9 cellular contexts compared by ENCODE assay signal in genomic region chr22:23984430-23984829, GRCh38. TPM values are rescaled to one million over a fixed set of nuclear protein-coding genes. Genes with fewer than 3 reads are reported as not detected.
A peak's percentile ranks its signal among the peaks of the same experiment; 100 is the strongest.
DNase-seq lines count a peak whose midpoint lies in the region; ATAC-seq and TF ChIP-seq lines count a peak whose summit lies in the region.
"Had no signal": no experiment of that assay in that cellular context is flagged by ENCODE, and none has a peak within 500 bp of the region (broad histone marks: within the 10 kb centered on the region; RNA-seq: fewer than 3 reads in every experiment).

No MANE protein-coding gene starts in this region.

- H3K4me3 ChIP-seq in OCI-LY7 (ENCODE audit: low read depth, low read length, poor library complexity, severe bottlenecking), result no peak overlapping the region
- H3K4me3 ChIP-seq: SK-N-MC had no signal

- no peak overlapping the region for H3K27ac ChIP-seq in OCI-LY7 (ENCODE audit: low read depth, low read length, poor library complexity, severe bottlenecking)
- H3K27ac ChIP-seq: SK-N-MC had no signal

- no peaks in the 10 kb centered on the region for H3K36me3 ChIP-seq in OCI-LY7 (ENCODE audit: insufficient read depth, low read length)

- no peaks in the 10 kb centered on the region for H3K9me3 Mint-ChIP-seq in activated T-cell treated with anti-CD3 and anti-CD28 coated beads, Interleukin-2, amount 50 U/mL, for 24 hours
- H3K9me3 Mint-ChIP-seq in effector memory CD8-positive, alpha-beta T cell, result no peaks in the 10 kb centered on the region

- no peak overlapping the region for H3K27ac Mint-ChIP-seq in activated T-cell treated with anti-CD3 and anti-CD28 coated beads, Interleukin-2, amount 50 U/mL, for 24 hours
- H3K27ac Mint-ChIP-seq in effector memory CD8-positive, alpha-beta T cell, result peak overlapping the region in 1 of 2 donors; percentile 23

- H4K20me1 ChIP-seq in OCI-LY7 (ENCODE audit: insufficient read depth, low read length), result no peaks in the 10 kb centered on the region

- peak; percentile 91 for ATAC-seq in effector memory CD8-positive, alpha-beta T cell (replicated peaks)
- ATAC-seq in GM21390 (IDR thresholded peaks at IDR 0.05; ENCODE audit: unreplicated experiment), result no peak
- no peak for ATAC-seq in left lobe of liver

- no peaks in the 10 kb centered on the region for H3K79me2 ChIP-seq in OCI-LY7 (ENCODE audit: insufficient read depth, low read depth, low read length)

- H3K4me2 ChIP-seq in OCI-LY7 (ENCODE audit: low read length), result no peak overlapping the region

- peak; percentile 47 for DNase-seq in activated T-cell treated with anti-CD3 and anti-CD28 coated beads, Interleukin-2, amount 50 U/mL, for 24 hours
- DNase-seq in activated T-cell treated with anti-CD3 and anti-CD28 coated beads, Interleukin-2, amount 50 U/mL, for 1 hour, result no peak
- peak; percentile 64 for DNase-seq in OCI-LY7 (ENCODE audit: low spot score)
- DNase-seq in effector memory CD8-positive, alpha-beta T cell, result peak; percentile 29 to 50 (median 34)
- DNase-seq in putamen (ENCODE audit: low spot score), result peak; percentile 22
- DNase-seq in NCI-H82 treated with DMSO at 0.1 percent for 48 hours (lab: John Stamatoyannopoulos, UW; ENCODE audit: unreplicated experiment), result no peak
- DNase-seq in left lobe of liver (ENCODE audit: low spot score), result no peak

- no peaks in the 10 kb centered on the region for H3K36me3 Mint-ChIP-seq in activated T-cell treated with anti-CD3 and anti-CD28 coated beads, Interleukin-2, amount 50 U/mL, for 24 hours (ENCODE audit: low read depth)
- no peaks in the 10 kb centered on the region for H3K36me3 Mint-ChIP-seq in effector memory CD8-positive, alpha-beta T cell (ENCODE audit: insufficient read depth)

- H2AFZ ChIP-seq in OCI-LY7 (ENCODE audit: low read length), result no peak overlapping the region

- intact Hi-C loops in OCI-LY7 (cut with micrococcal nuclease; ENCODE audit: unreplicated experiment), result loop anchor here (10.0 kb wide), 1 partner anchor 260 kb away; the partner anchor contains the start of gene GGT5

- H3K9me2 ChIP-seq in OCI-LY7 (ENCODE audit: insufficient read depth, low read length), result no peaks in the 10 kb centered on the region

- BruUV-seq in OCI-LY7 (replicated peaks; lab: Mats Ljungman, UMichigan), result no TSS peak

- H3K4me3 Mint-ChIP-seq in activated T-cell treated with anti-CD3 and anti-CD28 coated beads, Interleukin-2, amount 50 U/mL, for 24 hours, result no peak overlapping the region
- H3K4me3 Mint-ChIP-seq in effector memory CD8-positive, alpha-beta T cell, result no peak overlapping the region

- peak; percentile 70 for TF ChIP-seq CTCF in OCI-LY7 (conservative IDR thresholded peaks at IDR 0.05; ENCODE audit: low read length)

- POLR2A ChIA-PET in OCI-LY7 (lab: Charles Lee), result no interaction called here

- no peaks in the 10 kb centered on the region for H3K9me3 ChIP-seq in OCI-LY7 (ENCODE audit: low read length)

- H3K4me1 ChIP-seq in OCI-LY7 (ENCODE audit: insufficient read depth, low read length, poor library complexity, severe bottlenecking), result no peaks in the 10 kb centered on the region

- no peaks in the 10 kb centered on the region for H3K27me3 Mint-ChIP-seq in activated T-cell treated with anti-CD3 and anti-CD28 coated beads, Interleukin-2, amount 50 U/mL, for 24 hours
- no peaks in the 10 kb centered on the region for H3K27me3 Mint-ChIP-seq in effector memory CD8-positive, alpha-beta T cell

- peaks cover 4% of the 10 kb centered on the region for H3K4me1 Mint-ChIP-seq in activated T-cell treated with anti-CD3 and anti-CD28 coated beads, Interleukin-2, amount 50 U/mL, for 24 hours (ENCODE audit: low read depth)
- H3K4me1 Mint-ChIP-seq in effector memory CD8-positive, alpha-beta T cell (ENCODE audit: low read depth in 2 of 2), result peaks cover 3 to 4% of the 10 kb centered on the region in 2 donors

- CTCF ChIA-PET in OCI-LY7 (lab: Charles Lee; ENCODE audit: unreplicated experiment), result no interaction called here

RNA-seq across cellular contexts. Expression of gene GSTT2, which starts 4.5 kb away (rescaled TPM):
- total RNA-seq in OCI-LY7 (2014; rRNA removed; shearing (Covaris generic)), result not detected in 2 replicates
- total RNA-seq in OCI-LY7 (2022) (not detected in 2 replicates), left lobe of liver (not detected)

RNA-seq across cellular contexts. Expression of gene DDT, which starts 10.2 kb away (rescaled TPM):
- 168 and 252 TPM in 2 replicates for total RNA-seq in OCI-LY7 (2014; rRNA removed; shearing (Covaris generic))
- total RNA-seq in OCI-LY7 (2022) (161 and 182 TPM in 2 replicates), left lobe of liver (366 TPM)

RNA-seq across cellular contexts. Expression of gene DDTL, which starts 17.7 kb away (rescaled TPM):
- total RNA-seq in OCI-LY7 (2014; rRNA removed; shearing (Covaris generic)), result 2.4 and 4.6 TPM in 2 replicates
- total RNA-seq in OCI-LY7 (2022) (3.7 and 4.1 TPM in 2 replicates), left lobe of liver (not detected)

RNA-seq across cellular contexts. Expression of gene GSTT4, which starts 20.8 kb away (rescaled TPM):
- total RNA-seq in OCI-LY7 (2014; rRNA removed; shearing (Covaris generic)), result not detected in 2 replicates
- total RNA-seq in OCI-LY7 (2022), result not detected in 2 replicates
- not detected for total RNA-seq in left lobe of liver

RNA-seq across cellular contexts. Expression of gene GSTT2B, which starts 23.4 kb away (rescaled TPM):
- total RNA-seq in OCI-LY7 (2014; rRNA removed; shearing (Covaris generic)), result not detected in 2 replicates
- not detected in 2 replicates for total RNA-seq in OCI-LY7 (2022)
- total RNA-seq in left lobe of liver, result 2.9 TPM

Comparison
In these comparisons a context has a peak if more than half of its experiments do, and no peak if none do; other contexts are left out.
1. DNase-seq: peak in activated T-cell treated with anti-CD3 and anti-CD28 coated beads, Interleukin-2, amount 50 U/mL, for 24 hours (single experiment), OCI-LY7 (single experiment), effector memory CD8-positive, alpha-beta T cell (3 of 3) and putamen (single experiment); none in activated T-cell treated with anti-CD3 and anti-CD28 coated beads, Interleukin-2, amount 50 U/mL, for 1 hour (single experiment), NCI-H82 treated with DMSO at 0.1 percent for 48 hours (single experiment) and left lobe of liver (single experiment).